26 cellular contexts compared by ENCODE assay signal in the genomic region with DNA sequence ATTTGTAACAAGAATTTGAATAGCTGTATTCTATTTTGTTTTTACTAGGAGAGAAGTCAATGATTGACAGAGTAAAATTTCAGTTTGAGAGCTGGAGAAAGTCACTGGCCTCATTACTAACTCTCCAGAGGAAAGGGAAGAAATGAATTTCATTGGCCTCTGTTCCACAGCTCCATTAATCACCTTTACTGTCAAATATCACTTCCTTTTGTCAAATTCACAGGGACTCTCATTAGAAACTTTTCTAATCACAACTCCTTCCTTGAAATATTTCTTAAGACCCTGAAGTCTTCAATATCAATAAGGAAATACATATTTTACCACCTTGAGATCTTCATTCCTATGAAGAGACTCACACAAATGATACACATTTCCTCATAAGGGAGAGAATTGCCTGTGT.
"Had no signal": no experiment of that assay in that cellular context is flagged by ENCODE, and none has a peak within 500 bp of the region (broad histone marks: within the 10 kb centered on the region; RNA-seq: fewer than 3 reads in every experiment).

No MANE protein-coding gene starts in this region.

- FAIRE-seq: bronchial epithelial cell, K562, TTC549 had no signal

- H3K36me3 Mint-ChIP-seq: activated CD8-positive, alpha-beta memory T cell treated with anti-CD3 and anti-CD28 coated beads, Interleukin-2, amount 10 ng/mL, durations not matched to agents 7 days and 5 days; activated naive CD4-positive, alpha-beta T cell treated with anti-CD3 and anti-CD28 coated beads, Interleukin-2, amount 50 U/mL, for 24 hours; T-cell had no signal

- H3K27ac Mint-ChIP-seq: activated B cell treated with CpG ODN at 0.5 μM for 24 hours; activated CD4-positive, alpha-beta T cell treated with anti-CD3 and anti-CD28 coated beads, Interleukin-2, amount 10 ng/mL, durations not matched to agents 24 days and 14 days; activated CD8-positive, alpha-beta memory T cell treated with anti-CD3 and anti-CD28 coated beads, Interleukin-2, amount 10 ng/mL, durations not matched to agents 7 days and 5 days; activated naive CD4-positive, alpha-beta T cell treated with anti-CD3 and anti-CD28 coated beads, Interleukin-2, amount 50 U/mL, for 24 hours; activated T-cell treated with anti-CD3 and anti-CD28 coated beads, Interleukin-2, amount 50 U/mL, for 24 hours; activated T-helper 1 cell treated with anti-CD3 and anti-CD28 coated beads, Interleukin-12 subunit alpha, Interleukin-12 subunit beta, Interleukin-2, Interleukin-4 antibody, amounts not matched to agents 30 ng/mL and 10 ng/mL and 1 ng/mL, durations not matched to agents 14 hours and 24 hours and 36 hours; T-cell had no signal

- H3K4me1 Mint-ChIP-seq: activated B cell treated with CpG ODN at 0.5 μM for 24 hours; activated CD4-positive, alpha-beta T cell treated with anti-CD3 and anti-CD28 coated beads, Interleukin-2, amount 10 ng/mL, durations not matched to agents 24 days and 14 days; activated CD8-positive, alpha-beta memory T cell treated with anti-CD3 and anti-CD28 coated beads, Interleukin-2, amount 10 ng/mL, durations not matched to agents 7 days and 5 days; activated naive CD4-positive, alpha-beta T cell treated with anti-CD3 and anti-CD28 coated beads, Interleukin-2, amount 50 U/mL, for 24 hours; T-cell had no signal

- DNase-seq: activated B cell treated with CpG ODN at 0.5 μM for 24 hours; activated CD4-positive, alpha-beta T cell treated with anti-CD3 and anti-CD28 coated beads for 1 hour; activated CD4-positive, alpha-beta T cell treated with anti-CD3 and anti-CD28 coated beads, Interleukin-2, amount 10 ng/mL, durations not matched to agents 24 days and 14 days; activated CD4-positive, alpha-beta T cell treated with anti-CD3 and anti-CD28 coated beads, Interleukin-2, amount 50 U/mL, for 48 hours; activated CD8-positive, alpha-beta memory T cell treated with anti-CD3 and anti-CD28 coated beads, Interleukin-2, amount 10 ng/mL, durations not matched to agents 7 days and 5 days; activated effector memory CD4-positive, alpha-beta T cell treated with Interleukin-2 at 50 U/mL for 16 hours; activated naive CD4-positive, alpha-beta T cell; activated T-cell treated with anti-CD3 and anti-CD28 coated beads, Interleukin-2, amount 50 U/mL, for 24 hours; aorta; Karpas-422; MM.1S; NCI-H1105; NCI-H1436 treated with DMSO at 0.1 percent for 48 hours; NCI-H187; NCI-H2081; NCI-H510A treated with DMSO at 0.1 percent for 48 hours; NCI-H69; SIG-M5; T-cell; T-helper 2 cell; T1000 had no signal

- H3K27me3 Mint-ChIP-seq: activated B cell treated with CpG ODN at 0.5 μM for 24 hours; activated T-cell treated with anti-CD3 and anti-CD28 coated beads, Interleukin-2, amount 50 U/mL, for 24 hours had no signal

- ATAC-seq: activated CD8-positive, alpha-beta memory T cell treated with anti-CD3 and anti-CD28 coated beads, Interleukin-2, amount 10 ng/mL, durations not matched to agents 7 days and 5 days; K562; T-cell had no signal

- H3K4me3 Mint-ChIP-seq: activated B cell treated with CpG ODN at 0.5 μM for 24 hours; activated CD4-positive, alpha-beta T cell treated with anti-CD3 and anti-CD28 coated beads, Interleukin-2, amount 10 ng/mL, durations not matched to agents 24 days and 14 days; activated CD8-positive, alpha-beta memory T cell treated with anti-CD3 and anti-CD28 coated beads, Interleukin-2, amount 10 ng/mL, durations not matched to agents 7 days and 5 days; activated naive CD4-positive, alpha-beta T cell treated with anti-CD3 and anti-CD28 coated beads, Interleukin-2, amount 50 U/mL, for 24 hours; activated T-cell treated with anti-CD3 and anti-CD28 coated beads, Interleukin-2, amount 50 U/mL, for 24 hours; activated T-helper 1 cell treated with anti-CD3 and anti-CD28 coated beads, Interleukin-12 subunit alpha, Interleukin-12 subunit beta, Interleukin-2, Interleukin-4 antibody, amounts not matched to agents 30 ng/mL and 10 ng/mL and 1 ng/mL, durations not matched to agents 14 hours and 24 hours and 36 hours; T-cell had no signal

- H3K9me3 Mint-ChIP-seq: activated B cell treated with CpG ODN at 0.5 μM for 24 hours; activated CD4-positive, alpha-beta T cell treated with anti-CD3 and anti-CD28 coated beads, Interleukin-2, amount 10 ng/mL, durations not matched to agents 24 days and 14 days; activated naive CD4-positive, alpha-beta T cell treated with anti-CD3 and anti-CD28 coated beads, Interleukin-2, amount 50 U/mL, for 24 hours; activated T-cell treated with anti-CD3 and anti-CD28 coated beads, Interleukin-2, amount 50 U/mL, for 24 hours; activated T-helper 1 cell treated with anti-CD3 and anti-CD28 coated beads, Interleukin-12 subunit alpha, Interleukin-12 subunit beta, Interleukin-2, Interleukin-4 antibody, amounts not matched to agents 30 ng/mL and 10 ng/mL and 1 ng/mL, durations not matched to agents 14 hours and 24 hours and 36 hours; T-cell had no signal
